Comparison of ENCODE assay signal across 16 cellular contexts in genomic region chr6:146878564-146879343, GRCh38.
A peak's percentile ranks its signal among the peaks of the same experiment; 100 is the strongest.
DNase-seq lines count a peak whose midpoint lies in the region; ATAC-seq and TF ChIP-seq lines count a peak whose summit lies in the region.
"Had no signal": no experiment of that assay in that cellular context is flagged by ENCODE, and none has a peak within 500 bp of the region (broad histone marks: within the 10 kb centered on the region; RNA-seq: fewer than 3 reads in every experiment).

No MANE protein-coding gene starts in this region.

- H3K27me3 Mint-ChIP-seq in stimulated activated naive CD8-positive, alpha-beta T cell treated with anti-CD3 and anti-CD28 coated beads, Interleukin-15, Interleukin-2, amounts not matched to agents 100 ng/mL and 50 ng/mL, for 24 hours = peaks cover 12% of the 10 kb centered on the region
- no peaks in the 10 kb centered on the region for H3K27me3 Mint-ChIP-seq in stimulated activated naive CD8-positive, alpha-beta T cell treated with anti-CD3 and anti-CD28 coated beads, Interleukin-15, amount 100 ng/mL, for 72 hours
- peaks cover 10 to 21% of the 10 kb centered on the region in 2 donors for H3K27me3 Mint-ChIP-seq in effector memory CD8-positive, alpha-beta T cell

- TF ChIP-seq POLR2A in body of pancreas (IDR thresholded peaks at IDR 0.05) = no peak

- no peak overlapping the region for H3K4me3 Mint-ChIP-seq in stimulated activated naive CD8-positive, alpha-beta T cell treated with anti-CD3 and anti-CD28 coated beads, Interleukin-15, Interleukin-2, amounts not matched to agents 100 ng/mL and 50 ng/mL, for 24 hours
- H3K4me3 Mint-ChIP-seq in stimulated activated naive CD8-positive, alpha-beta T cell treated with anti-CD3 and anti-CD28 coated beads, Interleukin-15, amount 100 ng/mL, for 72 hours = no peak overlapping the region
- H3K4me3 Mint-ChIP-seq in effector memory CD8-positive, alpha-beta T cell = no peak overlapping the region
- H3K4me3 Mint-ChIP-seq: activated CD8-positive, alpha-beta memory T cell treated with anti-CD3 and anti-CD28 coated beads, Interleukin-2, amount 10 ng/mL, durations not matched to agents 7 days and 5 days had no signal

- peaks cover 7% of the 10 kb centered on the region for H3K9me3 Mint-ChIP-seq in stimulated activated naive CD8-positive, alpha-beta T cell treated with anti-CD3 and anti-CD28 coated beads, Interleukin-15, Interleukin-2, amounts not matched to agents 100 ng/mL and 50 ng/mL, for 24 hours
- no peaks in the 10 kb centered on the region for H3K9me3 Mint-ChIP-seq in stimulated activated naive CD8-positive, alpha-beta T cell treated with anti-CD3 and anti-CD28 coated beads, Interleukin-15, amount 100 ng/mL, for 72 hours
- no peaks in the 10 kb centered on the region for H3K9me3 Mint-ChIP-seq in effector memory CD8-positive, alpha-beta T cell

- H3K9me3 ChIP-seq in body of pancreas = no peaks in the 10 kb centered on the region
- no peaks in the 10 kb centered on the region for H3K9me3 ChIP-seq in mucosa of descending colon
- H3K9me3 ChIP-seq: upper lobe of left lung had no signal

- DNase-seq in stimulated activated naive CD8-positive, alpha-beta T cell treated with anti-CD3 and anti-CD28 coated beads, Interleukin-15, amount 100 ng/mL, for 72 hours = no peak
- no peak for DNase-seq in body of pancreas
- peak in 1 of 3 donors; percentile 19 for DNase-seq in mucosa of descending colon
- DNase-seq in effector memory CD8-positive, alpha-beta T cell = no peak
- DNase-seq in stimulated activated CD4-positive, alpha-beta T cell treated with anti-CD3 and anti-CD28 coated beads, Interleukin-12 subunit alpha, Interleukin-12 subunit beta, amount 100 ng/mL, for 4 hours = no peak
- no peak for DNase-seq in stimulated activated CD4-positive, alpha-beta T cell treated with anti-CD3 and anti-CD28 coated beads, Interleukin-4, amount 100 ng/mL, for 1 hour
- DNase-seq in cerebellar cortex (ENCODE audit: low spot score) = no peak
- DNase-seq: activated CD8-positive, alpha-beta memory T cell treated with anti-CD3 and anti-CD28 coated beads, Interleukin-2, amount 10 ng/mL, durations not matched to agents 7 days and 5 days; activated naive CD4-positive, alpha-beta T cell treated with anti-CD3 and anti-CD28 coated beads, Interleukin-2, amount 50 U/mL, for 16 hours; islet precursor cell; NCI-H1092; NCI-H226; SW 1271; upper lobe of left lung had no signal

- TF ChIP-seq CTCF in body of pancreas (IDR thresholded peaks at IDR 0.05) = no peak
- no peak for TF ChIP-seq CTCF in mucosa of descending colon (IDR thresholded peaks at IDR 0.05)

- H3K4me1 Mint-ChIP-seq in stimulated activated naive CD8-positive, alpha-beta T cell treated with anti-CD3 and anti-CD28 coated beads, Interleukin-15, Interleukin-2, amounts not matched to agents 100 ng/mL and 50 ng/mL, for 24 hours (ENCODE audit: low read depth) = peaks cover 47% of the 10 kb centered on the region
- H3K4me1 Mint-ChIP-seq in stimulated activated naive CD8-positive, alpha-beta T cell treated with anti-CD3 and anti-CD28 coated beads, Interleukin-15, amount 100 ng/mL, for 72 hours = peaks cover 29% of the 10 kb centered on the region
- H3K4me1 Mint-ChIP-seq in effector memory CD8-positive, alpha-beta T cell (ENCODE audit: low read depth in 2 of 2) = no peaks in the 10 kb centered on the region

- intact Hi-C loops in body of pancreas (cut with DNase I) (no loop called here), mucosa of descending colon (cut with DNase I, micrococcal nuclease) (no loop called here)

- WGBS in body of pancreas, 2 donors = 82 to 92% methylated on average over 2 of the region's 2 CpGs

- H3K36me3 Mint-ChIP-seq in stimulated activated naive CD8-positive, alpha-beta T cell treated with anti-CD3 and anti-CD28 coated beads, Interleukin-15, Interleukin-2, amounts not matched to agents 100 ng/mL and 50 ng/mL, for 24 hours (ENCODE audit: low read depth) = no peaks in the 10 kb centered on the region
- H3K36me3 Mint-ChIP-seq in effector memory CD8-positive, alpha-beta T cell (ENCODE audit: insufficient read depth) = no peaks in the 10 kb centered on the region
- H3K36me3 Mint-ChIP-seq: activated CD8-positive, alpha-beta memory T cell treated with anti-CD3 and anti-CD28 coated beads, Interleukin-2, amount 10 ng/mL, durations not matched to agents 7 days and 5 days had no signal

- H3K27ac Mint-ChIP-seq in stimulated activated naive CD8-positive, alpha-beta T cell treated with anti-CD3 and anti-CD28 coated beads, Interleukin-15, Interleukin-2, amounts not matched to agents 100 ng/mL and 50 ng/mL, for 24 hours = peak overlapping the region; percentile 61
- no peak overlapping the region for H3K27ac Mint-ChIP-seq in stimulated activated naive CD8-positive, alpha-beta T cell treated with anti-CD3 and anti-CD28 coated beads, Interleukin-15, amount 100 ng/mL, for 72 hours
- no peak overlapping the region for H3K27ac Mint-ChIP-seq in effector memory CD8-positive, alpha-beta T cell
- H3K27ac Mint-ChIP-seq: activated CD8-positive, alpha-beta memory T cell treated with anti-CD3 and anti-CD28 coated beads, Interleukin-2, amount 10 ng/mL, durations not matched to agents 7 days and 5 days had no signal

- H3K4me3 ChIP-seq in body of pancreas (no peak overlapping the region), mucosa of descending colon (no peak overlapping the region)
- H3K4me3 ChIP-seq: cardiac muscle cell, upper lobe of left lung had no signal

- H3K36me3 ChIP-seq in body of pancreas (replicated peaks in 1 of 2; ENCODE audit: insufficient read depth in 1 of 2, low read depth in 2 of 2) = no peaks in the 10 kb centered on the region
- H3K36me3 ChIP-seq in mucosa of descending colon (ENCODE audit: low read depth) = no peaks in the 10 kb centered on the region
- H3K36me3 ChIP-seq: cardiac muscle cell, upper lobe of left lung had no signal

- H3K4me1 ChIP-seq in body of pancreas = peaks cover 13% of the 10 kb centered on the region
- peaks cover 9% of the 10 kb centered on the region for H3K4me1 ChIP-seq in mucosa of descending colon (ENCODE audit: low read depth)

- ATAC-seq in stimulated activated naive CD8-positive, alpha-beta T cell treated with anti-CD3 and anti-CD28 coated beads, Interleukin-15, amount 100 ng/mL, for 72 hours = no peak
- ATAC-seq in body of pancreas = peak; percentile 45
- ATAC-seq in mucosa of descending colon = peak; percentile 88
- ATAC-seq in effector memory CD8-positive, alpha-beta T cell (replicated peaks) = no peak
- ATAC-seq: activated CD8-positive, alpha-beta memory T cell treated with anti-CD3 and anti-CD28 coated beads, Interleukin-2, amount 10 ng/mL, durations not matched to agents 7 days and 5 days had no signal

- no peaks in the 10 kb centered on the region for H3K27me3 ChIP-seq in body of pancreas
- H3K27me3 ChIP-seq: cardiac muscle cell, upper lobe of left lung had no signal

- no peak overlapping the region for H3K27ac ChIP-seq in body of pancreas
- H3K27ac ChIP-seq: cardiac muscle cell had no signal

Comparison
In these comparisons a context has a peak if more than half of its experiments do, and no peak if none do; other contexts are left out.
1. ATAC-seq: peak in body of pancreas (single experiment) and mucosa of descending colon (single experiment); none in stimulated activated naive CD8-positive, alpha-beta T cell treated with anti-CD3 and anti-CD28 coated beads, Interleukin-15, amount 100 ng/mL, for 72 hours (single experiment) and effector memory CD8-positive, alpha-beta T cell (single experiment).